In the genomic region with DNA sequence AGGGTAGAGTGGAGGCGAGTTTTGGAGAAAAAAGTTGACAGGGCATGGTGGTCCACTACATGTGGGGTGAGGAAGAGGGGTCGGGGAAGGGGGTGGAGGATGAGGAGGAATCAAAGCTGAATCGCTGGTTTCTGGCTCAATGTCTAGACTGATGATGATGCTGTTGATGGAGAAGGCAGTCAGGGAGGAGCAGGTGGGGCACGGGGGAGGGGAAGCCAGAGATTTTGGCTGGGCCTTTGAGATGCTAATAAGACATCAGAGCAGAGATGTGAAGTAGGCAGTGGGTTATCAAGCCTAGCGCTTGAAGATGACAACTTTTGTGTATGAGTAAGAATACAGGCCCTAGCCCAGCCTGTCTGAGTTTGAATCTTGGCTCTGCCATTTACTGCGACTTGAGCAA, we compare ENCODE assay signal across 35 cellular contexts. TPM values are rescaled to one million over a fixed set of nuclear protein-coding genes. Genes with fewer than 3 reads are reported as not detected.
"Had no signal": no experiment of that assay in that cellular context is flagged by ENCODE, and none has a peak within 500 bp of the region (broad histone marks: within the 10 kb centered on the region; RNA-seq: fewer than 3 reads in every experiment).

No MANE protein-coding gene starts in this region.

- H3K27me3 ChIP-seq: ascending aorta, cardiac muscle cell, Peyer's patch had no signal

- H3K27ac ChIP-seq: ascending aorta, cardiac muscle cell, Peyer's patch, RWPE1 had no signal

- H3K9me3 ChIP-seq: ascending aorta, Peyer's patch had no signal

- H3K4me1 ChIP-seq: Peyer's patch had no signal

- H3K36me3 Mint-ChIP-seq: activated naive CD4-positive, alpha-beta T cell treated with anti-CD3 and anti-CD28 coated beads, Interleukin-2, amount 50 U/mL, for 24 hours; activated naive CD8-positive, alpha-beta T cell treated with anti-CD3 and anti-CD28 coated beads, Interleukin-2, amount 10 ng/mL, durations not matched to agents 7 days and 5 days had no signal

- H3K4me3 ChIP-seq: ascending aorta, cardiac muscle cell, Peyer's patch had no signal

- H3K36me3 ChIP-seq: cardiac muscle cell, Peyer's patch had no signal

- H3K4me3 Mint-ChIP-seq: activated CD4-positive, alpha-beta T cell treated with anti-CD3 and anti-CD28 coated beads for 36 hours; activated CD4-positive, alpha-beta T cell treated with anti-CD3 and anti-CD28 coated beads, Interleukin-2, amount 10 ng/mL, durations not matched to agents 7 days and 5 days; activated CD8-positive, alpha-beta T cell treated with anti-CD3 and anti-CD28 coated beads, Interleukin-2, amount 10 ng/mL, durations not matched to agents 7 days and 5 days; activated naive CD4-positive, alpha-beta T cell treated with anti-CD3 and anti-CD28 coated beads, Interleukin-2, amount 50 U/mL, for 24 hours; activated naive CD8-positive, alpha-beta T cell treated with anti-CD3 and anti-CD28 coated beads, Interleukin-2, amount 10 ng/mL, durations not matched to agents 7 days and 5 days; activated T-cell treated with anti-CD3 and anti-CD28 coated beads, Interleukin-2, amount 50 U/mL, for 24 hours had no signal

- H3K27ac Mint-ChIP-seq: activated CD4-positive, alpha-beta T cell treated with anti-CD3 and anti-CD28 coated beads for 36 hours; activated CD4-positive, alpha-beta T cell treated with anti-CD3 and anti-CD28 coated beads, Interleukin-2, amount 10 ng/mL, durations not matched to agents 7 days and 5 days; activated CD8-positive, alpha-beta T cell treated with anti-CD3 and anti-CD28 coated beads, Interleukin-2, amount 10 ng/mL, durations not matched to agents 7 days and 5 days; activated naive CD4-positive, alpha-beta T cell treated with anti-CD3 and anti-CD28 coated beads, Interleukin-2, amount 50 U/mL, for 24 hours; activated naive CD8-positive, alpha-beta T cell treated with anti-CD3 and anti-CD28 coated beads, Interleukin-2, amount 10 ng/mL, durations not matched to agents 7 days and 5 days; activated T-cell treated with anti-CD3 and anti-CD28 coated beads, Interleukin-2, amount 50 U/mL, for 24 hours; activated T-helper 2 cell treated with anti-CD3 and anti-CD28 coated beads, Interferon-gamma antibody, Interleukin-2, Interleukin-4, amounts not matched to agents 10 μg/mL and 5 μg/mL and 100 μg/mL, durations not matched to agents 14 hours and 24 hours and 36 hours had no signal

- H3K4me1 Mint-ChIP-seq: activated CD4-positive, alpha-beta T cell treated with anti-CD3 and anti-CD28 coated beads for 36 hours; activated CD4-positive, alpha-beta T cell treated with anti-CD3 and anti-CD28 coated beads, Interleukin-2, amount 10 ng/mL, durations not matched to agents 7 days and 5 days; activated naive CD4-positive, alpha-beta T cell treated with anti-CD3 and anti-CD28 coated beads, Interleukin-2, amount 50 U/mL, for 24 hours; activated naive CD8-positive, alpha-beta T cell treated with anti-CD3 and anti-CD28 coated beads, Interleukin-2, amount 10 ng/mL, durations not matched to agents 7 days and 5 days had no signal

- H3K9me3 Mint-ChIP-seq: activated CD4-positive, alpha-beta T cell treated with anti-CD3 and anti-CD28 coated beads, Interleukin-2, amount 10 ng/mL, durations not matched to agents 7 days and 5 days; activated naive CD4-positive, alpha-beta T cell treated with anti-CD3 and anti-CD28 coated beads, Interleukin-2, amount 50 U/mL, for 24 hours; activated naive CD8-positive, alpha-beta T cell treated with anti-CD3 and anti-CD28 coated beads, Interleukin-2, amount 10 ng/mL, durations not matched to agents 7 days and 5 days; activated T-cell treated with anti-CD3 and anti-CD28 coated beads, Interleukin-2, amount 50 U/mL, for 24 hours; activated T-helper 2 cell treated with anti-CD3 and anti-CD28 coated beads, Interferon-gamma antibody, Interleukin-2, Interleukin-4, amounts not matched to agents 10 μg/mL and 5 μg/mL and 100 μg/mL, durations not matched to agents 14 hours and 24 hours and 36 hours had no signal

- ATAC-seq: activated CD4-positive, alpha-beta T cell treated with anti-CD3 and anti-CD28 coated beads for 36 hours; activated CD4-positive, CD25-positive, alpha-beta regulatory T cell treated with anti-CD3 and anti-CD28 coated beads, Interleukin-2, amount 50 U/mL, for 24 hours; activated CD8-positive, alpha-beta T cell treated with anti-CD3 and anti-CD28 coated beads, Interleukin-2, amount 10 ng/mL, durations not matched to agents 7 days and 5 days; PC-3; Right ventricle myocardium inferior; SK-N-SH treated with all-trans-retinoic acid at 6 μM for 48 hours had no signal

- H3K27me3 Mint-ChIP-seq: activated CD4-positive, alpha-beta T cell treated with anti-CD3 and anti-CD28 coated beads for 36 hours; activated CD4-positive, alpha-beta T cell treated with anti-CD3 and anti-CD28 coated beads, Interleukin-2, amount 10 ng/mL, durations not matched to agents 7 days and 5 days; activated naive CD4-positive, alpha-beta T cell treated with anti-CD3 and anti-CD28 coated beads, Interleukin-2, amount 50 U/mL, for 24 hours; activated T-cell treated with anti-CD3 and anti-CD28 coated beads, Interleukin-2, amount 50 U/mL, for 24 hours had no signal

- DNase-seq: activated CD4-positive, alpha-beta T cell treated with anti-CD3 and anti-CD28 coated beads for 36 hours; activated CD4-positive, alpha-beta T cell treated with anti-CD3 and anti-CD28 coated beads, Interleukin-2, amount 10 ng/mL, durations not matched to agents 7 days and 5 days; activated CD4-positive, alpha-beta T cell treated with anti-CD3 and anti-CD28 coated beads, Interleukin-2, amount 50 U/mL, for 48 hours; activated CD8-positive, alpha-beta T cell treated with anti-CD3 and anti-CD28 coated beads, Interleukin-2, amount 10 ng/mL, durations not matched to agents 7 days and 5 days; activated gamma-delta T cell; activated naive CD4-positive, alpha-beta T cell treated with Interleukin-2 at 50 U/mL for 16 hours; activated naive CD8-positive, alpha-beta T cell treated with anti-CD3 and anti-CD28 coated beads, Interleukin-2, amount 10 ng/mL, durations not matched to agents 7 days and 5 days; activated T-cell treated with anti-CD3 and anti-CD28 coated beads, Interleukin-2, amount 50 U/mL, for 24 hours; amygdala; MM.1S; MV-4-11; NCI-H1092; NCI-H1436 treated with DMSO at 0.1 percent for 48 hours; NCI-H1694 treated with DMSO at 0.1 percent for 48 hours; NCI-H2029; NCI-H510A; NCI-H526; NCI-H748 treated with DMSO at 0.1 percent for 48 hours; NK-92 treated with Interleukin-12 subunit alpha and Interleukin-12 subunit beta, amount 100 ng/mL, for 24 hours; PC-3; Peyer's patch; SIG-M5; SW 1271; T-helper 1 cell; T1000 had no signal

RNA-seq across cellular contexts. Expression of gene TTC23L, which starts 32.4 kb away (rescaled TPM):
- total RNA-seq: activated CD4-positive, alpha-beta T cell treated with anti-CD3 and anti-CD28 coated beads, Interleukin-2, amount 10 ng/mL, durations not matched to agents 7 days and 5 days; activated CD8-positive, alpha-beta T cell treated with anti-CD3 and anti-CD28 coated beads, Interleukin-2, amount 10 ng/mL, durations not matched to agents 7 days and 5 days; activated naive CD8-positive, alpha-beta T cell treated with anti-CD3 and anti-CD28 coated beads, Interleukin-2, amount 10 ng/mL, durations not matched to agents 7 days and 5 days; activated T-helper 2 cell treated with anti-CD3 and anti-CD28 coated beads, Interferon-gamma antibody, Interleukin-2, Interleukin-4, amounts not matched to agents 10 μg/mL and 5 μg/mL and 100 μg/mL, durations not matched to agents 14 hours and 24 hours and 36 hours; ascending aorta; LHCN-M2; Peyer's patch; Right ventricle myocardium inferior; T-helper 2 cell treated with Interferon-gamma antibody and Interleukin-4, amounts not matched to agents 100 ng/mL and 5 ng/mL, for 36 hours had no signal
